9 cellular contexts compared by ENCODE assay signal in genomic region chr2:169361706-169362345, GRCh38. TPM values are rescaled to one million over a fixed set of nuclear protein-coding genes. Genes with fewer than 3 reads are reported as not detected.
DNase-seq lines count a peak whose midpoint lies in the region; ATAC-seq and TF ChIP-seq lines count a peak whose summit lies in the region.
"Had no signal": no experiment of that assay in that cellular context is flagged by ENCODE, and none has a peak within 500 bp of the region (broad histone marks: within the 10 kb centered on the region; RNA-seq: fewer than 3 reads in every experiment).

No MANE protein-coding gene starts in this region.

- no peak for TF ChIP-seq CTCF in upper lobe of left lung (IDR thresholded peaks at IDR 0.05)

- peak in 1 of 4 donors; percentile 5 for TF ChIP-seq POLR2A in upper lobe of left lung (IDR thresholded peaks at IDR 0.05)

- H3K9ac ChIP-seq in duodenal mucosa (ENCODE audit: low read depth in 1 of 2, low read length in 2 of 2), result no peak overlapping the region

- ATAC-seq in upper lobe of left lung (ENCODE audit: low FRiP score in 2 of 2), result peak in 1 of 2 donors; percentile 51
- ATAC-seq in GM18861 (IDR thresholded peaks at IDR 0.05; ENCODE audit: unreplicated experiment), result no peak
- ATAC-seq in HG03342 (IDR thresholded peaks at IDR 0.05; ENCODE audit: unreplicated experiment), result no peak

- H3K36me3 ChIP-seq in duodenal mucosa (ENCODE audit: control insufficient read depth in 1 of 2, insufficient read depth in 2 of 2, low read length in 2 of 2) (no peaks in the 10 kb centered on the region), upper lobe of left lung (no peaks in the 10 kb centered on the region)

- WGBS in upper lobe of left lung, 2 donors, result 3% methylated on average over 21 of the region's 57 CpGs; no CpG with 5 or more reads in 1 of the 2 donors

- peaks cover 31 to 38% of the 10 kb centered on the region in 2 donors for H3K4me1 ChIP-seq in duodenal mucosa (ENCODE audit: control insufficient read depth in 1 of 2, insufficient read depth in 2 of 2, low read length in 2 of 2)
- H3K4me1 ChIP-seq in upper lobe of left lung, result peaks cover 34 to 51% (median 36%) of the 10 kb centered on the region in 4 donors

- H3K27ac ChIP-seq in duodenal mucosa (ENCODE audit: low read depth, low read length) (no peak overlapping the region), upper lobe of left lung (peak overlapping the region in 1 of 4 donors; percentile 24)

- H3K27me3 ChIP-seq in duodenal mucosa (ENCODE audit: control insufficient read depth in 1 of 2, insufficient read depth in 2 of 2, low read length in 2 of 2) (peaks cover 44 to 48% of the 10 kb centered on the region in 2 donors), upper lobe of left lung (peaks cover 0 to 29% (median 8%) of the 10 kb centered on the region in 4 donors)

- H3K4me3 ChIP-seq in duodenal mucosa (ENCODE audit: low read depth in 1 of 2, low read length in 2 of 2) (peak overlapping the region; percentile 74 to 85), upper lobe of left lung (peak overlapping the region; percentile 26 to 66 (median 55))

- peak; percentile 73 for DNase-seq in DMS53 (lab: John Stamatoyannopoulos, UW)
- peak; percentile 10 for DNase-seq in OCI-M1 (lab: John Stamatoyannopoulos, UW)
- peak; percentile 31 for DNase-seq in midbrain (lab: John Stamatoyannopoulos, UW)
- DNase-seq in upper lobe of left lung, result peak; percentile 42 to 87
- DNase-seq in DMS153 treated with DMSO at 0.1 percent for 48 hours (lab: John Stamatoyannopoulos, UW; ENCODE audit: unreplicated experiment), result no peak

- H3K9me3 ChIP-seq in duodenal mucosa (ENCODE audit: control insufficient read depth in 1 of 2, low read length in 2 of 2) (no peaks in the 10 kb centered on the region), upper lobe of left lung (no peaks in the 10 kb centered on the region)

- no peak for TF ChIP-seq EP300 in upper lobe of left lung (IDR thresholded peaks at IDR 0.05)

RNA-seq across cellular contexts. Expression of gene LRP2, which starts 0.5 kb away (rescaled TPM):
- 10 to 100 TPM; 20.0 to 56.5 (median 27.5) TPM for total RNA-seq in upper lobe of left lung
- total RNA-seq: lung microvascular endothelial cell had no signal
